9 cellular contexts compared by ENCODE assay signal in genomic region chr2:177489719-177490301, GRCh38.
DNase-seq lines count a peak whose midpoint lies in the region; ATAC-seq and TF ChIP-seq lines count a peak whose summit lies in the region.
"Had no signal": no experiment of that assay in that cellular context is flagged by ENCODE, and none has a peak within 500 bp of the region (broad histone marks: within the 10 kb centered on the region; RNA-seq: fewer than 3 reads in every experiment).

No MANE protein-coding gene starts in this region.

- CTCF ChIA-PET in Panc1 (lab: Charles Lee) = no interaction called here

- H3K4me1 ChIP-seq in Panc1 (ENCODE audit: control insufficient read depth, insufficient read depth, low read length) = no peaks in the 10 kb centered on the region

- H3K27ac ChIP-seq in Panc1 (ENCODE audit: low read length) = no peak overlapping the region
- H3K27ac ChIP-seq: thoracic aorta had no signal

- in situ Hi-C loops in Panc1 (cut with HindIII; ENCODE audit: low pct_unique_long_range_greater_than_20kb, low sequenced_read_pairs) = no loop called here

- POLR2A ChIA-PET in Panc1 (lab: Charles Lee) = no interaction called here

- no TSS peak for BruUV-seq in Panc1 (replicated peaks; lab: Mats Ljungman, UMichigan)

- DNase-seq in AG08395 (ENCODE audit: low spot score) = peak; percentile 44
- peak; percentile 13 for DNase-seq in H7
- DNase-seq in Panc1 (ENCODE audit: low read depth, low spot score) = no peak
- peak; percentile 48 for DNase-seq in fibroblast of villous mesenchyme (ENCODE audit: low read depth)
- DNase-seq in smooth muscle cell of the brain vasculature (ENCODE audit: low read depth, low spot score) = peak; percentile 23
- DNase-seq in activated CD4-positive, CD25-positive, alpha-beta regulatory T cell (lab: John Stamatoyannopoulos, UW) = no peak

- H3K36me3 ChIP-seq in H7 (replicated peaks; ENCODE audit: control insufficient read depth, insufficient read depth, low read length) (no peaks in the 10 kb centered on the region; the same call in none of the 2 replicates), Panc1 (ENCODE audit: control insufficient read depth, insufficient read depth, low read length) (no peaks in the 10 kb centered on the region; the same call in 1 of the 2 replicates)
- H3K36me3 ChIP-seq: thoracic aorta had no signal

- TF ChIP-seq CTCF in Panc1 (IDR thresholded peaks at IDR 0.05) (peak; percentile 72; the same call in 1 of the 2 replicates), fibroblast of villous mesenchyme (IDR thresholded peaks at IDR 0.05; ENCODE audit: insufficient read depth, low read depth, low read length) (peak; percentile 66)

- ATAC-seq in Panc1 (peak; percentile 58; the same call in 1 of the 2 replicates), GM21528 (IDR thresholded peaks at IDR 0.05; ENCODE audit: low FRiP score, unreplicated experiment) (no peak), GM21737 (IDR thresholded peaks at IDR 0.05; ENCODE audit: unreplicated experiment) (no peak)

- intact Hi-C loops in Panc1 (cut with micrococcal nuclease; ENCODE audit: unreplicated experiment) = loop anchor here (5.0 kb wide), 1 partner anchor 232 kb away; no protein-coding TSS in a partner anchor

- H3K27me3 ChIP-seq in H7 (ENCODE audit: control insufficient read depth, insufficient read depth, low read length) (no peaks in the 10 kb centered on the region), Panc1 (ENCODE audit: control insufficient read depth, insufficient read depth, low read length) (no peaks in the 10 kb centered on the region)

- no peaks in the 10 kb centered on the region for H3K9me3 ChIP-seq in Panc1 (ENCODE audit: control insufficient read depth, insufficient read depth, low read depth, low read length)
- H3K9me3 ChIP-seq: thoracic aorta had no signal

- H3K4me3 ChIP-seq in H7 (ENCODE audit: insufficient read depth, low read depth, low read length) (no peak overlapping the region), Panc1 (ENCODE audit: low read depth in 2 of 2, low read length in 2 of 2) (no peak overlapping the region), fibroblast of villous mesenchyme (ENCODE audit: low read depth, low read length) (no peak overlapping the region)
- H3K4me3 ChIP-seq: thoracic aorta had no signal

Comparison
In these comparisons a context has a peak if more than half of its experiments do, and no peak if none do; other contexts are left out.
1. DNase-seq: peak in AG08395 (single experiment), H7 (single experiment), fibroblast of villous mesenchyme (single experiment) and smooth muscle cell of the brain vasculature (single experiment); none in Panc1 (single experiment) and activated CD4-positive, CD25-positive, alpha-beta regulatory T cell (0 of 4).